1 cellular context compared by ENCODE assay signal in genomic region chr1:214372092-214372491, GRCh38.
TF ChIP-seq lines count a peak whose summit lies in the region.

No MANE protein-coding gene starts in this region.

TF ChIP-seq in endothelial cell of umbilical vein, 7 proteins besides CTCF, POLR2A, EP300 and RAD21:
- no peak for TF ChIP-seq GATA2 (IDR thresholded peaks at IDR 0.05; ENCODE audit: insufficient read depth, insufficient read length, low read depth, low read length)
- no peak for TF ChIP-seq MYC (IDR thresholded peaks at IDR 0.05; ENCODE audit: low read depth, low read length)
- TF ChIP-seq JUN (IDR thresholded peaks at IDR 0.05; ENCODE audit: borderline replicate concordance, insufficient read depth, insufficient read length, low read depth) = no peak
- TF ChIP-seq POLR2AphosphoS5 (IDR thresholded peaks at IDR 0.05; ENCODE audit: insufficient read depth, low read depth, low read length) = no peak
- TF ChIP-seq MAX (IDR thresholded peaks at IDR 0.05; ENCODE audit: insufficient read depth, insufficient read length) = no peak
- TF ChIP-seq FOS (IDR thresholded peaks at IDR 0.05; ENCODE audit: borderline replicate concordance, insufficient read depth, low read length) = no peak
- no peak for TF ChIP-seq EZH2 (IDR thresholded peaks at IDR 0.05; ENCODE audit: borderline replicate concordance, low read depth, low read length, severe bottlenecking)
